ENCODE assay signal across 20 cellular contexts in the genomic region with DNA sequence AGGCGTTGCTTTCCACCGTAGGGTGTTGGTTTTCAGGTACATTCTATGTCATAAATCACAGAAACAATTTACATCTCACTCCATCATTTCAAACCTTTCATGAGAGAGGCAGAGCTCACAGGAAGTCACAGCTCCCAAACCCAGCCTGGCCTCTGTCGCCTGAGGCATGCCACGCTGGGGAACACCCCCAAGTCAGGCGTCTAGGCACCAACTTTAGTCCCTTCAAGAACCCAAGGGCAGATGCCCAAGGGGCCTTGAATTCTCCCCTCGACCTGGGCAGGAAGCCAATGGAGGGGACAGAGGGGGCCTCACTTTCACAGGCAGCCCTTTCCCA. TPM values are rescaled to one million over a fixed set of nuclear protein-coding genes. Genes with fewer than 3 reads are reported as not detected.
DNase-seq lines count a peak whose midpoint lies in the region; ATAC-seq, FAIRE-seq and TF ChIP-seq lines count a peak whose summit lies in the region.
"Had no signal": no experiment of that assay in that cellular context is flagged by ENCODE, and none has a peak within 500 bp of the region (broad histone marks: within the 10 kb centered on the region; RNA-seq: fewer than 3 reads in every experiment).

No MANE protein-coding gene starts in this region.

- H3K27me3 Mint-ChIP-seq in MCF 10A (ENCODE audit: insufficient read depth, unreplicated experiment) (no peaks in the 10 kb centered on the region), T-cell (peaks cover 61 to 81% of the 10 kb centered on the region in 2 donors), type B pancreatic cell (peaks cover 86% of the 10 kb centered on the region)

- H3K56ac ChIP-seq in mesendoderm (ENCODE audit: low read length): peak overlapping the region; percentile 78

- H3K4me1 ChIP-seq in mammary epithelial cell (ENCODE audit: insufficient read depth, low read length) (no peaks in the 10 kb centered on the region), mesendoderm (ENCODE audit: control insufficient read depth, low read depth, low read length) (peaks cover 20% of the 10 kb centered on the region)

- no peak overlapping the region for H3K27ac Mint-ChIP-seq in MCF 10A (ENCODE audit: low read depth, unreplicated experiment)
- no peak overlapping the region for H3K27ac Mint-ChIP-seq in T-cell
- H3K27ac Mint-ChIP-seq in type B pancreatic cell: peak overlapping the region; percentile 86

- peak in 1 of 4 experiments; percentile 28 for ATAC-seq in T-cell (replicated peaks in 1 of 4)
- ATAC-seq: esophagus mucosa had no signal

- H3K4me3 ChIP-seq in mammary epithelial cell (replicated peaks in 1 of 3; ENCODE audit: insufficient read depth in 1 of 3, low read depth in 2 of 3, low read length in 3 of 3) (no peak overlapping the region), mesendoderm (ENCODE audit: low read length) (no peak overlapping the region)

- H3K9me3 Mint-ChIP-seq in MCF 10A (ENCODE audit: unreplicated experiment): no peaks in the 10 kb centered on the region
- H3K9me3 Mint-ChIP-seq in T-cell: no peaks in the 10 kb centered on the region
- H3K9me3 Mint-ChIP-seq in type B pancreatic cell: peaks cover 4% of the 10 kb centered on the region

- no peak overlapping the region for H3K23ac ChIP-seq in mesendoderm (ENCODE audit: low read length)

- H3K4me2 ChIP-seq in mammary epithelial cell (ENCODE audit: insufficient read depth, low read depth, low read length) (peak overlapping the region; percentile 65), mesendoderm (ENCODE audit: low read length) (peak overlapping the region; percentile 54)

- intact Hi-C loops in mammary epithelial cell (cut with micrococcal nuclease) (no loop called here), MCF 10A (cut with micrococcal nuclease) (no loop called here)

- FAIRE-seq in GM19239 (lab: Jason Lieb, UNC): no peak

- no peaks in the 10 kb centered on the region for H3K79me2 ChIP-seq in mammary epithelial cell (ENCODE audit: insufficient read depth, low read length)
- H3K79me2 ChIP-seq in mesendoderm (ENCODE audit: control insufficient read depth, insufficient read depth, low read length): no peaks in the 10 kb centered on the region

- no peaks in the 10 kb centered on the region for H3K4me1 Mint-ChIP-seq in MCF 10A (ENCODE audit: insufficient read depth, unreplicated experiment)
- H3K4me1 Mint-ChIP-seq in T-cell: peaks cover 28 to 41% (median 29%) of the 10 kb centered on the region in 3 donors
- peaks cover 35% of the 10 kb centered on the region for H3K4me1 Mint-ChIP-seq in type B pancreatic cell (ENCODE audit: unreplicated experiment)

- H3K4me3 Mint-ChIP-seq in MCF 10A (ENCODE audit: unreplicated experiment) (no peak overlapping the region), T-cell (peak overlapping the region in 2 of 3 donors; percentile 2 to 68), type B pancreatic cell (peak overlapping the region; percentile 79)

- H3K36me3 Mint-ChIP-seq in MCF 10A (ENCODE audit: insufficient read depth, unreplicated experiment): peaks cover 6% of the 10 kb centered on the region
- H3K36me3 Mint-ChIP-seq in T-cell: no peaks in the 10 kb centered on the region
- H3K36me3 Mint-ChIP-seq in type B pancreatic cell: peaks cover 4% of the 10 kb centered on the region

- no peak overlapping the region for H2AFZ ChIP-seq in mammary epithelial cell (ENCODE audit: low read depth, low read length)

- no peak overlapping the region for H2BK120ac ChIP-seq in mesendoderm (ENCODE audit: low read depth, low read length)

- no peaks in the 10 kb centered on the region for H4K20me1 ChIP-seq in mammary epithelial cell (ENCODE audit: insufficient read depth, low read length)

- H3K4ac ChIP-seq in mesendoderm (ENCODE audit: low read depth, low read length): no peak overlapping the region

- in situ Hi-C loops in mammary epithelial cell (cut with MboI; ENCODE audit: low sequenced_read_pairs in 2 of 2): no loop called here

- DNase-seq in mammary epithelial cell (no peak), MCF 10A (ENCODE audit: unreplicated experiment) (no peak), T-cell (no peak), mesendoderm (no peak), type B pancreatic cell (ENCODE audit: extremely low spot score, unreplicated experiment) (no peak), GM19238 (ENCODE audit: insufficient read length, low spot score) (no peak), NCI-H748 treated with DMSO at 0.1 percent for 48 hours (lab: John Stamatoyannopoulos, UW) (no peak), GM19239 (ENCODE audit: insufficient read length, low spot score) (no peak)
- DNase-seq: activated CD8-positive, alpha-beta memory T cell treated with anti-CD3 and anti-CD28 coated beads for 24 hours; activated gamma-delta T cell; dermis blood vessel endothelial cell; DND-41; GM23248; heart right ventricle; MM.1S; NCI-H2029; NCI-H526 treated with DMSO at 0.1 percent for 48 hours had no signal

- BruUV-seq in mammary epithelial cell (replicated peaks; lab: Mats Ljungman, UMichigan) (no TSS peak), MCF 10A (replicated peaks; lab: Mats Ljungman, UMichigan) (no TSS peak)

- POLR2A ChIA-PET in MCF 10A (lab: Yijun Ruan, JAX) (no interaction called here), T-cell (lab: Charles Lee) (no interaction called here)

- H3K27me3 ChIP-seq in mammary epithelial cell (ENCODE audit: insufficient read depth, low read length): peaks cover 5% of the 10 kb centered on the region
- H3K27me3 ChIP-seq in mesendoderm (ENCODE audit: insufficient read depth, low read length, poor library complexity): peaks cover 37% of the 10 kb centered on the region

- H4K5ac ChIP-seq in mesendoderm (ENCODE audit: low read length): no peak overlapping the region

- no peak overlapping the region for H2BK15ac ChIP-seq in mesendoderm (replicated peaks; ENCODE audit: low read depth)

- no peaks in the 10 kb centered on the region for H3K36me3 ChIP-seq in mammary epithelial cell (ENCODE audit: insufficient read depth, low read length)
- H3K36me3 ChIP-seq in mesendoderm (ENCODE audit: control insufficient read depth, insufficient read depth, low read length): no peaks in the 10 kb centered on the region
- H3K36me3 ChIP-seq: heart right ventricle, Peyer's patch had no signal

- no peak overlapping the region for H3K9ac ChIP-seq in mammary epithelial cell (ENCODE audit: insufficient read depth, low read length)
- no peak overlapping the region for H3K9ac ChIP-seq in mesendoderm (ENCODE audit: low read length)
- H3K9ac ChIP-seq: GM23248 had no signal

- WGBS in mammary epithelial cell (ENCODE audit: low coverage, missing lambda C conversion rate): 66% methylated on average over 6 of the region's 6 CpGs
- WGBS in mesendoderm (ENCODE audit: extremely low coverage, insufficient coverage, low lambda C conversion rate): no CpG with 5 or more reads among the region's 6 CpGs

- H4K8ac ChIP-seq in mesendoderm (ENCODE audit: low read depth, low read length): no peak overlapping the region

- dilution Hi-C loops in mammary epithelial cell (cut with HindIII; ENCODE audit: low sequenced_read_pairs): no loop called here

- H2BK5ac ChIP-seq in mesendoderm (ENCODE audit: low read length): no peak overlapping the region

- H3K27ac ChIP-seq in mammary epithelial cell (ENCODE audit: insufficient read depth, low read depth, low read length): no peak overlapping the region
- H3K27ac ChIP-seq in mesendoderm (ENCODE audit: low read depth, low read length): no peak overlapping the region
- H3K27ac ChIP-seq: GM23248, heart right ventricle, Peyer's patch had no signal

- no peak for TF ChIP-seq CTCF in mammary epithelial cell (conservative IDR thresholded peaks at IDR 0.05 in 1 of 2, IDR thresholded peaks at IDR 0.05 in 1 of 2; ENCODE audit: extremely low read depth in 1 of 2, insufficient read depth in 1 of 2, low read depth in 1 of 2, low read length in 2 of 2)
- no peak for TF ChIP-seq CTCF in MCF 10A (IDR thresholded peaks at IDR 0.05; ENCODE audit: unreplicated experiment)
- no peak for TF ChIP-seq CTCF in type B pancreatic cell (conservative IDR thresholded peaks at IDR 0.05)

- no peaks in the 10 kb centered on the region for H3K9me3 ChIP-seq in mammary epithelial cell (replicated peaks; ENCODE audit: insufficient read depth, low read length)
- H3K9me3 ChIP-seq: heart right ventricle, Peyer's patch had no signal

- H3K18ac ChIP-seq in mesendoderm (ENCODE audit: low read length): no peak overlapping the region

- H2AK5ac ChIP-seq in mesendoderm (ENCODE audit: low read length): no peak overlapping the region

- CTCF ChIA-PET in mammary epithelial cell (lab: Charles Lee; ENCODE audit: low non-redundant PET) (no interaction called here), MCF 10A (lab: Yijun Ruan, JAX) (interaction anchor here (1.1 kb wide), 1 partner anchor 12 kb away, joined by 6 read pairs; no protein-coding TSS in a partner anchor), T-cell (lab: Charles Lee) (no interaction called here)

- no peaks in the 10 kb centered on the region for H3K79me1 ChIP-seq in mesendoderm (ENCODE audit: low read length)

RNA-seq across cellular contexts. Expression of a gene that starts 10.5 kb away (rescaled TPM):
- under 1 TPM in 1 of 2 donors, not detected in 1; 0.33 TPM for total RNA-seq in mammary epithelial cell
- 0.03 TPM for polyA plus RNA-seq in mammary epithelial cell
- polyA minus RNA-seq in mammary epithelial cell: not detected
- total RNA-seq in MCF 10A (2022): not detected in 2 replicates
- not detected for total RNA-seq in T-cell
- 0.06 TPM for polyA plus RNA-seq in mesendoderm (2013, experiment 1 of 2)
- 0.13 TPM for polyA plus RNA-seq in mesendoderm (2013, experiment 2 of 2)
- total RNA-seq in type B pancreatic cell (ENCODE audit: low replicate concordance): 0.45 and 1.8 TPM in 2 replicates
- total RNA-seq: dermis blood vessel endothelial cell, esophagus mucosa, GM23248, heart right ventricle, HT1080, Peyer's patch had no signal
- polyA plus RNA-seq: GM23248 had no signal
